In the genomic region with DNA sequence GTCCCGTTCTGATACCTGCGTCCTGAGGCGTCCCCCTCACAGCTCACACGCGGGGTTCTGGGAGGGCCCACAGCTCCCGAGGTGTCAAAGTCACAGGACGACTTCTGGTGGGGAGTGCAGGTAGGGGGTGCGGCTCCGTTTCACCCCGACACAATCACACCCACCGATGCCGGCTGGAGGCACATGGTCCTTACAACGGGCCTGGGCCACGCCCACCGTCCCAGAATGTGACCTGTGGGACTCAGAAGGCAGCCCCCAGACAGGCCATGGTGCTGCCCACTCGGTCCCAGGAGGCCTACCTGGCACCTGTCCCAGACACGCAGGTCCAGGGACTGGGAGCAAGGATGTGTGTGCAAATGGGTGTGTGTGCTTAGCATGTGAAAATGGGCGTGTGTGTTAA, we compare ENCODE assay signal across 15 cellular contexts.
DNase-seq lines count a peak whose midpoint lies in the region; ATAC-seq and TF ChIP-seq lines count a peak whose summit lies in the region.
"Had no signal": no experiment of that assay in that cellular context is flagged by ENCODE, and none has a peak within 500 bp of the region (broad histone marks: within the 10 kb centered on the region; RNA-seq: fewer than 3 reads in every experiment).

No MANE protein-coding gene starts in this region.

- no peak overlapping the region for H2AFZ ChIP-seq in neural progenitor cell (replicated peaks)
- H2AFZ ChIP-seq: GM23248 had no signal

- H3K4me1 Mint-ChIP-seq in neural progenitor cell (peaks cover 8% of the 10 kb centered on the region), Calu3 (ENCODE audit: low read depth, unreplicated experiment) (no peaks in the 10 kb centered on the region)
- no peaks in the 10 kb centered on the region for H3K4me1 Mint-ChIP-seq in activated naive CD8-positive, alpha-beta T cell treated with anti-CD3 and anti-CD28 coated beads for 36 hours
- H3K4me1 Mint-ChIP-seq in activated T-cell treated with anti-CD3 and anti-CD28 coated beads, Interleukin-2, amount 50 U/mL, for 24 hours (ENCODE audit: low read depth), result no peaks in the 10 kb centered on the region

- intact Hi-C loops in Right ventricle myocardium superior (cut with DNase I), result no loop called here
- intact Hi-C loops in right cardiac atrium (cut with DNase I), result no loop called here
- intact Hi-C loops in spleen (cut with DNase I; ENCODE audit: low total_unique reads), result no loop called here
- intact Hi-C loops in Calu3 (cut with micrococcal nuclease; ENCODE audit: unreplicated experiment), result no loop called here

- TF ChIP-seq CTCF in HEK293 (tag by site-specific recombination; IDR thresholded peaks at IDR 0.05), result no peak
- TF ChIP-seq CTCF in neural progenitor cell (IDR thresholded peaks at IDR 0.05), result no peak
- TF ChIP-seq CTCF in spleen (IDR thresholded peaks at IDR 0.05 in 8 of 11, conservative IDR thresholded peaks at IDR 0.05 in 3 of 11), result no peak
- no peak for TF ChIP-seq CTCF in Calu3 (IDR thresholded peaks at IDR 0.05; ENCODE audit: unreplicated experiment)

- H3K4me2 ChIP-seq in neural progenitor cell, result no peak overlapping the region
- H3K4me2 ChIP-seq: BLaER1 treated with 17β-estradiol and CSF1 and Interleukin-3, amounts not matched to agents 10 nM and 100 nM had no signal

- no peak overlapping the region for H3K9ac ChIP-seq in neural progenitor cell
- H3K9ac ChIP-seq: BLaER1 treated with 17β-estradiol and CSF1 and Interleukin-3, amounts not matched to agents 10 nM and 100 nM; GM23248 had no signal

- H3K4me3 ChIP-seq in right cardiac atrium (ENCODE audit: low read length) (no peak overlapping the region), HEK293 (ENCODE audit: low read depth, low read length) (no peak overlapping the region), neural progenitor cell (no peak overlapping the region), spleen (no peak overlapping the region)
- H3K4me3 ChIP-seq: BLaER1 treated with 17β-estradiol and CSF1 and Interleukin-3, amounts not matched to agents 10 nM and 100 nM; GM12878; GM23248 had no signal

- POLR2A ChIA-PET in HEK293 (lab: Yijun Ruan, JAX), result no interaction called here

- no peak for ATAC-seq in Right ventricle myocardium superior (ENCODE audit: poor library complexity)
- ATAC-seq in right cardiac atrium, result no peak
- ATAC-seq: GM12878 had no signal

- H3K9me3 Mint-ChIP-seq in neural progenitor cell (no peaks in the 10 kb centered on the region), Calu3 (ENCODE audit: low read depth, unreplicated experiment) (no peaks in the 10 kb centered on the region)
- H3K9me3 Mint-ChIP-seq in activated naive CD8-positive, alpha-beta T cell treated with anti-CD3 and anti-CD28 coated beads for 36 hours, result no peaks in the 10 kb centered on the region
- H3K9me3 Mint-ChIP-seq in activated T-cell treated with anti-CD3 and anti-CD28 coated beads, Interleukin-2, amount 50 U/mL, for 24 hours, result no peaks in the 10 kb centered on the region
- H3K9me3 Mint-ChIP-seq: CD4-positive, alpha-beta T cell had no signal

- WGBS in right cardiac atrium, result 75% methylated on average over 18 of the region's 18 CpGs
- 69 to 78% (median 77%) methylated on average over 12 to 18 of the region's 18 CpGs for WGBS in spleen, 5 donors

- H3K36me3 Mint-ChIP-seq in neural progenitor cell (no peaks in the 10 kb centered on the region), Calu3 (ENCODE audit: insufficient read depth, unreplicated experiment) (peaks cover under 1% of the 10 kb centered on the region)
- no peaks in the 10 kb centered on the region for H3K36me3 Mint-ChIP-seq in activated naive CD8-positive, alpha-beta T cell treated with anti-CD3 and anti-CD28 coated beads for 36 hours
- no peaks in the 10 kb centered on the region for H3K36me3 Mint-ChIP-seq in activated T-cell treated with anti-CD3 and anti-CD28 coated beads, Interleukin-2, amount 50 U/mL, for 24 hours (ENCODE audit: low read depth)

- H3K27me3 ChIP-seq in right cardiac atrium (ENCODE audit: control insufficient read depth, insufficient read depth), result no peaks in the 10 kb centered on the region
- H3K27me3 ChIP-seq in neural progenitor cell, result no peaks in the 10 kb centered on the region
- peaks cover 0 to 59% (median 23%) of the 10 kb centered on the region in 7 donors for H3K27me3 ChIP-seq in spleen (replicated peaks in 1 of 7)

- H3F3A ChIP-seq in neural progenitor cell (ENCODE audit: low read depth), result peaks cover 4% of the 10 kb centered on the region

- no peak for TF ChIP-seq POLR2A in spleen (IDR thresholded peaks at IDR 0.05)

- peaks cover 2% of the 10 kb centered on the region for H3K27me3 Mint-ChIP-seq in neural progenitor cell (ENCODE audit: insufficient read depth, low read depth)
- H3K27me3 Mint-ChIP-seq in activated naive CD8-positive, alpha-beta T cell treated with anti-CD3 and anti-CD28 coated beads for 36 hours, result peaks cover 11% of the 10 kb centered on the region
- H3K27me3 Mint-ChIP-seq in Calu3 (ENCODE audit: unreplicated experiment), result peaks cover 73% of the 10 kb centered on the region
- peaks cover 8% of the 10 kb centered on the region for H3K27me3 Mint-ChIP-seq in activated T-cell treated with anti-CD3 and anti-CD28 coated beads, Interleukin-2, amount 50 U/mL, for 24 hours

- DNase-seq in Right ventricle myocardium superior (peak; percentile 31), right cardiac atrium (no peak), neural progenitor cell (ENCODE audit: low spot score) (no peak), spleen (peak; percentile 50), Calu3 (no peak)
- no peak for DNase-seq in activated naive CD8-positive, alpha-beta T cell treated with anti-CD3 and anti-CD28 coated beads for 36 hours
- no peak for DNase-seq in activated T-cell treated with anti-CD3 and anti-CD28 coated beads, Interleukin-2, amount 50 U/mL, for 24 hours
- DNase-seq: 8988T; AML-193; CD4-positive, alpha-beta T cell; DMS79; GM23248 had no signal

- CTCF ChIA-PET in HEK293 (lab: Yijun Ruan, JAX), result no interaction called here
- CTCF ChIA-PET in Calu3 (lab: Charles Lee), result no interaction called here

- no TSS peak for BruUV-seq in Calu3 (replicated peaks; lab: Mats Ljungman, UMichigan)

- H3K27ac Mint-ChIP-seq in neural progenitor cell, result peak overlapping the region; percentile 50
- no peak overlapping the region for H3K27ac Mint-ChIP-seq in activated naive CD8-positive, alpha-beta T cell treated with anti-CD3 and anti-CD28 coated beads for 36 hours
- no peak overlapping the region for H3K27ac Mint-ChIP-seq in Calu3 (ENCODE audit: unreplicated experiment)
- no peak overlapping the region for H3K27ac Mint-ChIP-seq in activated T-cell treated with anti-CD3 and anti-CD28 coated beads, Interleukin-2, amount 50 U/mL, for 24 hours
- H3K27ac Mint-ChIP-seq: CD4-positive, alpha-beta T cell had no signal

- H3K4me3 Mint-ChIP-seq in neural progenitor cell (no peak overlapping the region), Calu3 (ENCODE audit: low read depth, unreplicated experiment) (no peak overlapping the region)
- no peak overlapping the region for H3K4me3 Mint-ChIP-seq in activated naive CD8-positive, alpha-beta T cell treated with anti-CD3 and anti-CD28 coated beads for 36 hours
- no peak overlapping the region for H3K4me3 Mint-ChIP-seq in activated T-cell treated with anti-CD3 and anti-CD28 coated beads, Interleukin-2, amount 50 U/mL, for 24 hours
- H3K4me3 Mint-ChIP-seq: CD4-positive, alpha-beta T cell had no signal

- H3K79me2 ChIP-seq in neural progenitor cell (ENCODE audit: low read depth), result no peaks in the 10 kb centered on the region

- H3K27ac ChIP-seq in right cardiac atrium (ENCODE audit: low read length), result no peak overlapping the region
- no peak overlapping the region for H3K27ac ChIP-seq in HEK293 (ENCODE audit: extremely low read depth, low read depth, low read length)
- no peak overlapping the region for H3K27ac ChIP-seq in neural progenitor cell
- H3K27ac ChIP-seq in spleen, result no peak overlapping the region
- H3K27ac ChIP-seq: BLaER1 treated with 17β-estradiol and CSF1 and Interleukin-3, amounts not matched to agents 10 nM and 100 nM; GM23248 had no signal

- H3K36me3 ChIP-seq in HEK293 (ENCODE audit: control insufficient read depth in 2 of 2, insufficient read depth in 1 of 2, low read length in 2 of 2) (no peaks in the 10 kb centered on the region), neural progenitor cell (no peaks in the 10 kb centered on the region), spleen (no peaks in the 10 kb centered on the region)
- H3K36me3 ChIP-seq: BLaER1 treated with 17β-estradiol and CSF1 and Interleukin-3, amounts not matched to agents 10 nM and 100 nM had no signal

- no peaks in the 10 kb centered on the region for H4K20me1 ChIP-seq in neural progenitor cell (ENCODE audit: low read depth)

- H3K9me3 ChIP-seq in right cardiac atrium (ENCODE audit: control insufficient read depth, low read length) (no peaks in the 10 kb centered on the region), HEK293 (ENCODE audit: control insufficient read depth, insufficient read depth, low read depth, low read length) (no peaks in the 10 kb centered on the region), neural progenitor cell (ENCODE audit: low read depth) (no peaks in the 10 kb centered on the region), spleen (no peaks in the 10 kb centered on the region)
- H3K9me3 ChIP-seq: BLaER1 treated with 17β-estradiol and CSF1 and Interleukin-3, amounts not matched to agents 10 nM and 100 nM had no signal

- H3K4me1 ChIP-seq in right cardiac atrium (ENCODE audit: control insufficient read depth, insufficient read depth, low read length), result no peaks in the 10 kb centered on the region
- H3K4me1 ChIP-seq in HEK293 (ENCODE audit: control insufficient read depth, insufficient read depth, low read length), result no peaks in the 10 kb centered on the region
- H3K4me1 ChIP-seq in neural progenitor cell, result peaks cover 16% of the 10 kb centered on the region
- H3K4me1 ChIP-seq in spleen, result no peaks in the 10 kb centered on the region

TF ChIP-seq in HEK293, 187 proteins besides CTCF, POLR2A, EP300 and RAD21:
- TF ChIP-seq KLF16 (tag by site-specific recombination; IDR thresholded peaks at IDR 0.05) (no peak), KLF9 (tag by site-specific recombination; IDR thresholded peaks at IDR 0.05; ENCODE audit: low read depth) (peak; percentile 21; the same call in 1 of the 2 replicates), EGR2 (tag by site-specific recombination; IDR thresholded peaks at IDR 0.05; ENCODE audit: low read depth) (peak; percentile 14; the same call in 1 of the 2 replicates), ZFHX2 (tag by site-specific recombination; conservative IDR thresholded peaks at IDR 0.05) (peak; percentile 62), ZNF837 (tag by site-specific recombination; IDR thresholded peaks at IDR 0.05) (no peak)

Comparison
In these comparisons a context has a peak if more than half of its experiments do, and no peak if none do; other contexts are left out.
1. DNase-seq: peak in Right ventricle myocardium superior (single experiment) and spleen (single experiment); none in right cardiac atrium (0 of 3), neural progenitor cell (single experiment), activated naive CD8-positive, alpha-beta T cell treated with anti-CD3 and anti-CD28 coated beads for 36 hours (single experiment), Calu3 (single experiment) and activated T-cell treated with anti-CD3 and anti-CD28 coated beads, Interleukin-2, amount 50 U/mL, for 24 hours (single experiment).